In genomic region chr6:109373762-109374161, GRCh38 we compare ENCODE assay signal across 9 cellular contexts. TPM values are rescaled to one million over a fixed set of nuclear protein-coding genes. Genes with fewer than 3 reads are reported as not detected.
DNase-seq lines count a peak whose midpoint lies in the region; ATAC-seq, FAIRE-seq and TF ChIP-seq lines count a peak whose summit lies in the region.
"Had no signal": no experiment of that assay in that cellular context is flagged by ENCODE, and none has a peak within 500 bp of the region (broad histone marks: within the 10 kb centered on the region; RNA-seq: fewer than 3 reads in every experiment).

No MANE protein-coding gene starts in this region.

- no peaks in the 10 kb centered on the region for H3K27me3 Mint-ChIP-seq in WTC11 (ENCODE audit: low read depth)

- FAIRE-seq in kidney (lab: Jason Lieb, UNC): no peak

- no peaks in the 10 kb centered on the region for H3K9me3 ChIP-seq in kidney (ENCODE audit: control insufficient read depth in 1 of 2, low read length in 2 of 2)

- H3K4me3 ChIP-seq in GM06990 (replicated peaks; ENCODE audit: low read depth, low read length): no peak overlapping the region
- no peak overlapping the region for H3K4me3 ChIP-seq in kidney (ENCODE audit: low read length in 2 of 2)

- H3K36me3 ChIP-seq in GM06990 (ENCODE audit: control insufficient read depth, insufficient read depth, low read length): peaks cover 9% of the 10 kb centered on the region
- H3K36me3 ChIP-seq in kidney (ENCODE audit: control insufficient read depth in 1 of 2, insufficient read depth in 2 of 2, low read length in 2 of 2): peaks cover 33 to 42% of the 10 kb centered on the region in 2 donors

- H3K4me1 ChIP-seq in kidney (ENCODE audit: control insufficient read depth in 1 of 2, insufficient read depth in 1 of 2, low read depth in 1 of 2, low read length in 2 of 2): peaks cover 10% of the 10 kb centered on the region in 2 donors

- no peak overlapping the region for H3K27ac ChIP-seq in kidney (ENCODE audit: low read depth in 2 of 2, low read length in 2 of 2)

- H3K36me3 Mint-ChIP-seq in WTC11: peaks cover 66% of the 10 kb centered on the region

- no peak overlapping the region for H3K4me3 Mint-ChIP-seq in WTC11
- H3K4me3 Mint-ChIP-seq: neural crest cell had no signal

- CTCF ChIA-PET in WTC11 (lab: Charles Lee): interaction anchor here (1.0 kb wide), 1 partner anchor 137 kb away, joined by 3 read pairs; no protein-coding TSS in a partner anchor

- no peak overlapping the region for H3K9ac ChIP-seq in kidney (ENCODE audit: low read length in 2 of 2)

- ATAC-seq in GM19467 (IDR thresholded peaks at IDR 0.05; ENCODE audit: unreplicated experiment) (peak; percentile 93), HG03460 (IDR thresholded peaks at IDR 0.05; ENCODE audit: unreplicated experiment) (peak; percentile 95), WTC11 (no peak)

- DNase-seq in GM06990 (ENCODE audit: extremely low read depth, insufficient read length) (peak; percentile 77), fibroblast of peridontal ligament (ENCODE audit: extremely low read depth) (peak; percentile 30), NCI-H510A (lab: John Stamatoyannopoulos, UW) (no peak), NCI-H2081 treated with DMSO at 0.1 percent for 48 hours (lab: John Stamatoyannopoulos, UW) (no peak), WTC11 (ENCODE audit: low spot score) (no peak), kidney (no peak)

- POLR2A ChIA-PET in WTC11 (lab: Charles Lee): no interaction called here

- no peak for TF ChIP-seq CTCF in GM06990 (IDR thresholded peaks at IDR 0.05; ENCODE audit: insufficient read depth, low read length, poor library complexity, severe bottlenecking)
- no peak for TF ChIP-seq CTCF in WTC11 (IDR thresholded peaks at IDR 0.05)
- no peak for TF ChIP-seq CTCF in kidney (IDR thresholded peaks at IDR 0.05; ENCODE audit: borderline replicate concordance, extremely low read depth, insufficient read depth)

- intact Hi-C loops in kidney (cut with DNase I): no loop called here

- H3K4me1 Mint-ChIP-seq in WTC11: no peaks in the 10 kb centered on the region

- H3K27me3 ChIP-seq in GM06990 (replicated peaks; ENCODE audit: control insufficient read depth, insufficient read depth, low read length): no peaks in the 10 kb centered on the region

- H3K27ac Mint-ChIP-seq in WTC11: no peak overlapping the region

- H3K9me3 Mint-ChIP-seq in WTC11: no peaks in the 10 kb centered on the region
- H3K9me3 Mint-ChIP-seq: neural crest cell had no signal

TF ChIP-seq in WTC11, 78 proteins besides CTCF, POLR2A, EP300 and RAD21:
- TF ChIP-seq AFF4 (CRISPR knock-in tag; IDR thresholded peaks at IDR 0.05; ENCODE audit: borderline replicate concordance) (no peak), RORB (CRISPR knock-in tag; IDR thresholded peaks at IDR 0.05) (no peak), NR1H2 (CRISPR knock-in tag; IDR thresholded peaks at IDR 0.05) (no peak), ZNF138 (CRISPR knock-in tag; conservative IDR thresholded peaks at IDR 0.05) (no peak), MAX (CRISPR knock-in tag; IDR thresholded peaks at IDR 0.05) (no peak), NFYB (CRISPR knock-in tag; conservative IDR thresholded peaks at IDR 0.05; ENCODE audit: low read depth) (no peak), PRDM15 (CRISPR knock-in tag; IDR thresholded peaks at IDR 0.05) (no peak), USF2 (CRISPR knock-in tag; IDR thresholded peaks at IDR 0.05) (no peak), FOXP4 (CRISPR knock-in tag; IDR thresholded peaks at IDR 0.05) (no peak), PRRX2 (CRISPR knock-in tag; IDR thresholded peaks at IDR 0.05) (no peak)
TF ChIP-seq in WTC11: peak in this region for 0.

RNA-seq across cellular contexts. Expression of gene CD164, which starts 8.5 kb away (rescaled TPM):
- total RNA-seq in WTC11 (2021) (74.9 to 80.2 TPM (median 79.8 TPM) in 3 replicates), kidney (267 TPM)
- 205 TPM for polyA plus RNA-seq in kidney (ENCODE audit: insufficient read depth, low read depth, low replicate concordance)

Comparison
In these comparisons a context has a peak if more than half of its experiments do, and no peak if none do; other contexts are left out.
1. DNase-seq: peak in GM06990 (single experiment) and fibroblast of peridontal ligament (single experiment); none in NCI-H510A (single experiment), NCI-H2081 treated with DMSO at 0.1 percent for 48 hours (single experiment), WTC11 (single experiment) and kidney (single experiment).